In the genomic region with DNA sequence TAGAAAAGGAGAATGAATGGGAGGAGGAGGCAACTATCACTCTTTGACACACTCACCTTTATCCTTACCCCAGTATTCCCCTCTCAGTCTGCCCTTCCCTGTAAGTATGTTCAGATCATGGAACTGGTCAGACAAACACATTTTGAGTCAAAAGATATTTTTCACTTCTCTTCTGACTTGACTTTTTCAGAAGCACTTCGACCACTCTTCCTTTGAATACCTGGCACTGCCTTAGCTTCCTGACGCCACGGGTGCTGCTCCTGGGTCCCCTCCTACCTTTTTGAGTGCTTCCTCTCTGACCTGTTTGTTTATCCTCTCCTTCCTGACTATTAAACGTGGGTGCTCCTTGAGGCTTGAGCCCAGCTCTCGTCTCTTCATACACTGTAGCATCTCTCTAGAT, we compare ENCODE assay signal across 20 cellular contexts. TPM values are rescaled to one million over a fixed set of nuclear protein-coding genes. Genes with fewer than 3 reads are reported as not detected.
DNase-seq lines count a peak whose midpoint lies in the region; ATAC-seq, FAIRE-seq and TF ChIP-seq lines count a peak whose summit lies in the region.
"Had no signal": no experiment of that assay in that cellular context is flagged by ENCODE, and none has a peak within 500 bp of the region (broad histone marks: within the 10 kb centered on the region; RNA-seq: fewer than 3 reads in every experiment).

No MANE protein-coding gene starts in this region.

- no peak overlapping the region for H3K27ac ChIP-seq in WERI-Rb-1
- H3K27ac ChIP-seq: cardiac muscle cell, KMS-11, stomach had no signal

- no peak overlapping the region for H3K4me3 ChIP-seq in WERI-Rb-1 (ENCODE audit: low read depth, low read length)
- H3K4me3 ChIP-seq: cardiac muscle cell, stomach had no signal

- H3K9me3 ChIP-seq in WERI-Rb-1 (ENCODE audit: severe bottlenecking) = no peaks in the 10 kb centered on the region
- H3K9me3 ChIP-seq: Caco-2, stomach had no signal

- ATAC-seq in activated CD8-positive, alpha-beta memory T cell treated with anti-CD3 and anti-CD28 coated beads, Interleukin-2, amount 10 ng/mL, durations not matched to agents 7 days and 5 days = no peak
- peak; percentile 39 for ATAC-seq in HG02610 (IDR thresholded peaks at IDR 0.05; ENCODE audit: unreplicated experiment)
- ATAC-seq in activated CD8-positive, alpha-beta T cell treated with anti-CD3 and anti-CD28 coated beads for 36 hours = no peak
- ATAC-seq: PC-3, sciatic nerve had no signal

- CTCF ChIA-PET in activated CD8-positive, alpha-beta memory T cell treated with anti-CD3 and anti-CD28 coated beads, Interleukin-2, amount 10 ng/mL, durations not matched to agents 7 days and 5 days (lab: Charles Lee) = no interaction called here
- CTCF ChIA-PET in activated CD8-positive, alpha-beta T cell treated with anti-CD3 and anti-CD28 coated beads for 36 hours (lab: Charles Lee) = no interaction called here

- intact Hi-C loops in activated CD8-positive, alpha-beta T cell treated with anti-CD3 and anti-CD28 coated beads for 36 hours (cut with micrococcal nuclease) = loop anchor here (10.0 kb wide), 1 partner anchor 80 kb away; no protein-coding TSS in a partner anchor

- H3K27me3 Mint-ChIP-seq in activated CD8-positive, alpha-beta memory T cell treated with anti-CD3 and anti-CD28 coated beads, Interleukin-2, amount 10 ng/mL, durations not matched to agents 7 days and 5 days = no peaks in the 10 kb centered on the region
- H3K27me3 Mint-ChIP-seq in activated CD8-positive, alpha-beta T cell treated with anti-CD3 and anti-CD28 coated beads for 36 hours = no peaks in the 10 kb centered on the region

- no peaks in the 10 kb centered on the region for H3K9me3 Mint-ChIP-seq in activated CD8-positive, alpha-beta memory T cell treated with anti-CD3 and anti-CD28 coated beads, Interleukin-2, amount 10 ng/mL, durations not matched to agents 7 days and 5 days (ENCODE audit: low read depth)
- peaks cover 2% of the 10 kb centered on the region for H3K9me3 Mint-ChIP-seq in activated CD8-positive, alpha-beta T cell treated with anti-CD3 and anti-CD28 coated beads for 36 hours

- no peak for FAIRE-seq in frontal cortex (lab: Jason Lieb, UNC)
- FAIRE-seq: endometrium, H54 had no signal

- no peak for TF ChIP-seq CTCF in activated CD8-positive, alpha-beta T cell treated with anti-CD3 and anti-CD28 coated beads for 36 hours (IDR thresholded peaks at IDR 0.05)
- no peak for TF ChIP-seq CTCF in WERI-Rb-1 (IDR thresholded peaks at IDR 0.05; ENCODE audit: low read depth, low read length)

- peak overlapping the region; percentile 68 for H3K4me3 Mint-ChIP-seq in activated CD8-positive, alpha-beta memory T cell treated with anti-CD3 and anti-CD28 coated beads, Interleukin-2, amount 10 ng/mL, durations not matched to agents 7 days and 5 days
- H3K4me3 Mint-ChIP-seq in activated CD8-positive, alpha-beta T cell treated with anti-CD3 and anti-CD28 coated beads for 36 hours = no peak overlapping the region

- no peaks in the 10 kb centered on the region for H3K27me3 ChIP-seq in WERI-Rb-1 (ENCODE audit: insufficient read depth, low read depth, severe bottlenecking)
- H3K27me3 ChIP-seq: cardiac muscle cell, stomach had no signal

- no peaks in the 10 kb centered on the region for H3K36me3 ChIP-seq in WERI-Rb-1
- H3K36me3 ChIP-seq: cardiac muscle cell, stomach had no signal

- no peak for DNase-seq in activated CD8-positive, alpha-beta memory T cell treated with anti-CD3 and anti-CD28 coated beads, Interleukin-2, amount 10 ng/mL, durations not matched to agents 7 days and 5 days
- no peak for DNase-seq in activated CD8-positive, alpha-beta memory T cell treated with anti-CD3 and anti-CD28 coated beads, Interleukin-2, amount 50 U/mL, for 48 hours
- no peak for DNase-seq in activated CD8-positive, alpha-beta T cell treated with anti-CD3 and anti-CD28 coated beads for 36 hours
- DNase-seq in stimulated activated CD8-positive, alpha-beta memory T cell treated with anti-CD3 and anti-CD28 coated beads, Interleukin-4, amount 100 ng/mL, for 48 hours = peak; percentile 40
- DNase-seq in AML-193 (lab: John Stamatoyannopoulos, UW) = no peak
- no peak for DNase-seq in frontal cortex (ENCODE audit: low spot score in 2 of 2)
- no peak for DNase-seq in WERI-Rb-1
- DNase-seq: activated CD4-positive, CD25-positive, alpha-beta regulatory T cell; Caco-2; foreskin fibroblast; NCI-H1436; NCI-H524; PC-3; stomach had no signal

- H3K27ac Mint-ChIP-seq in activated CD8-positive, alpha-beta memory T cell treated with anti-CD3 and anti-CD28 coated beads, Interleukin-2, amount 10 ng/mL, durations not matched to agents 7 days and 5 days = peak overlapping the region; percentile 93
- H3K27ac Mint-ChIP-seq in activated CD8-positive, alpha-beta T cell treated with anti-CD3 and anti-CD28 coated beads for 36 hours = peak overlapping the region; percentile 89

- POLR2A ChIA-PET in activated CD8-positive, alpha-beta T cell treated with anti-CD3 and anti-CD28 coated beads for 36 hours (lab: Charles Lee) = interaction anchor here (0.6 to 0.7 kb wide), 2 partner anchors 27 to 83 kb away, joined by 3 read pairs; no protein-coding TSS in a partner anchor

- peaks cover 68% of the 10 kb centered on the region for H3K4me1 Mint-ChIP-seq in activated CD8-positive, alpha-beta memory T cell treated with anti-CD3 and anti-CD28 coated beads, Interleukin-2, amount 10 ng/mL, durations not matched to agents 7 days and 5 days
- H3K4me1 Mint-ChIP-seq in activated CD8-positive, alpha-beta T cell treated with anti-CD3 and anti-CD28 coated beads for 36 hours (ENCODE audit: low read depth) = peaks cover 63% of the 10 kb centered on the region

- H3K36me3 Mint-ChIP-seq in activated CD8-positive, alpha-beta memory T cell treated with anti-CD3 and anti-CD28 coated beads, Interleukin-2, amount 10 ng/mL, durations not matched to agents 7 days and 5 days = peaks cover 6% of the 10 kb centered on the region
- H3K36me3 Mint-ChIP-seq in activated CD8-positive, alpha-beta T cell treated with anti-CD3 and anti-CD28 coated beads for 36 hours (ENCODE audit: low read depth) = no peaks in the 10 kb centered on the region

RNA-seq across cellular contexts. Expression of a gene that starts 19.8 kb away (rescaled TPM):
- under 1 TPM in 1 of 2 experiments, not detected in 1; 0.07 TPM for total RNA-seq in activated CD8-positive, alpha-beta memory T cell treated with anti-CD3 and anti-CD28 coated beads, Interleukin-2, amount 10 ng/mL, durations not matched to agents 7 days and 5 days
- total RNA-seq in activated CD8-positive, alpha-beta T cell treated with anti-CD3 and anti-CD28 coated beads for 36 hours = under 1 TPM; 0.25 to 0.32 TPM
- 0.41 TPM for total RNA-seq in frontal cortex
- total RNA-seq: Caco-2 had no signal
